ENCODE assay signal across 20 cellular contexts in the genomic region with DNA sequence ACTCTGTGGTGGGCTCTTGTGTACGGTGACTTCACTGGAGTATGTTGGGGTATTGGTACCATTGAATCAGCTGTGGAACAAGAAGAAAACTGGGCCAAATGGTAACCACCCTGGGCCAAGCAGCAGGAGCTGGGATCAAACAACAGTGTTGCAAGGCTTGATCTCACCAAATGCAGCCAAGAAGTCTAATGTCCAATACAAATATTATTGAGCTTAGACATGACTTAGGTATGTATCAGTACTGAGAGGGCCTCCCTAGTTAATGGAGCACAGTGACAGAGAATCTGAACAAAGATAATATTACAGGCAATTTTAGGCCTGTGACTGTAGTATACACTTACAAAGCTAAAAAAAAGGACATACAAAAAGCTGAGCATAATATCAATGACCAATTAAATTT.
DNase-seq lines count a peak whose midpoint lies in the region; ATAC-seq and TF ChIP-seq lines count a peak whose summit lies in the region.
"Had no signal": no experiment of that assay in that cellular context is flagged by ENCODE, and none has a peak within 500 bp of the region (broad histone marks: within the 10 kb centered on the region; RNA-seq: fewer than 3 reads in every experiment).

No MANE protein-coding gene starts in this region.

- H3K4me3 ChIP-seq in SK-N-SH (ENCODE audit: low read depth in 2 of 2, low read length in 1 of 2) (no peak overlapping the region), spleen (no peak overlapping the region), heart right ventricle (no peak overlapping the region)
- H3K4me3 ChIP-seq: PC-9, SJSA1 had no signal

- no peaks in the 10 kb centered on the region for H3K79me2 ChIP-seq in SK-N-SH (ENCODE audit: insufficient read depth)

- intact Hi-C loops in spleen (cut with DNase I; ENCODE audit: low total_unique reads) (no loop called here), heart right ventricle (cut with DNase I) (no loop called here)

- no peak for TF ChIP-seq CTCF in SK-N-SH (IDR thresholded peaks at IDR 0.05)
- TF ChIP-seq CTCF in spleen (IDR thresholded peaks at IDR 0.05 in 8 of 11, conservative IDR thresholded peaks at IDR 0.05 in 3 of 11) = no peak
- no peak for TF ChIP-seq CTCF in heart right ventricle (IDR thresholded peaks at IDR 0.05)

- no peaks in the 10 kb centered on the region for H3F3A ChIP-seq in SK-N-SH (replicated peaks; ENCODE audit: insufficient read depth)

- WGBS in SK-N-SH (ENCODE audit: low lambda C conversion rate) = 93% methylated on average over 1 of the region's 1 CpG
- WGBS in spleen, 5 donors = 92 to 100% (median 96%) methylated on average over 1 of the region's 1 CpG
- WGBS in heart right ventricle, 2 donors = 97 to 100% methylated on average over 1 of the region's 1 CpG

- no peaks in the 10 kb centered on the region for H4K20me1 ChIP-seq in SK-N-SH (ENCODE audit: insufficient read depth)

- H3K9ac ChIP-seq in SK-N-SH = no peak overlapping the region

- H3K4me1 ChIP-seq in SK-N-SH (ENCODE audit: control insufficient read depth in 1 of 2, insufficient read depth in 2 of 2, low read depth in 1 of 2, low read length in 1 of 2) = peaks cover 0 to 2% of the 10 kb centered on the region in 2 experiments; a peak in 2 of 4 replicates
- no peaks in the 10 kb centered on the region for H3K4me1 ChIP-seq in spleen
- no peaks in the 10 kb centered on the region for H3K4me1 ChIP-seq in heart right ventricle
- H3K4me1 ChIP-seq: SJSA1 had no signal

- H3K27me3 ChIP-seq in SK-N-SH (ENCODE audit: insufficient read depth) (no peaks in the 10 kb centered on the region), spleen (replicated peaks in 1 of 7) (no peaks in the 10 kb centered on the region), heart right ventricle (no peaks in the 10 kb centered on the region)
- H3K27me3 ChIP-seq: SJSA1 had no signal

- H3K4me2 ChIP-seq in SK-N-SH = no peak overlapping the region
- H3K4me2 ChIP-seq: PC-9 had no signal

- ATAC-seq in SK-N-SH treated with all-trans-retinoic acid at 6 μM for 48 hours (peak; percentile 64), HG03469 (IDR thresholded peaks at IDR 0.05; ENCODE audit: unreplicated experiment) (no peak), heart right ventricle (no peak)

- TF ChIP-seq EP300 in SK-N-SH (IDR thresholded peaks at IDR 0.05; ENCODE audit: borderline replicate concordance in 1 of 2, low read depth in 1 of 2, low read length in 1 of 2) = no peak

- no peak overlapping the region for H2AFZ ChIP-seq in SK-N-SH (ENCODE audit: low read depth)
- H2AFZ ChIP-seq: PC-9 had no signal

- no peaks in the 10 kb centered on the region for H3K9me2 ChIP-seq in SK-N-SH

- TF ChIP-seq RAD21 in SK-N-SH (IDR thresholded peaks at IDR 0.05; ENCODE audit: low read length) = no peak

- CTCF ChIA-PET in SK-N-SH (lab: Yijun Ruan, JAX) = no interaction called here

- no peaks in the 10 kb centered on the region for H3K36me3 ChIP-seq in SK-N-SH (replicated peaks in 1 of 2; ENCODE audit: control insufficient read depth in 1 of 2, insufficient read depth in 2 of 2, low read length in 1 of 2)
- no peaks in the 10 kb centered on the region for H3K36me3 ChIP-seq in spleen
- no peaks in the 10 kb centered on the region for H3K36me3 ChIP-seq in heart right ventricle
- H3K36me3 ChIP-seq: SJSA1 had no signal

- POLR2A ChIA-PET in SK-N-SH (lab: Yijun Ruan, JAX) = no interaction called here

- no peak for DNase-seq in SK-N-SH
- DNase-seq in UCSD-AML1 (lab: John Stamatoyannopoulos, UW; ENCODE audit: unreplicated experiment) = peak; percentile 1
- peak; percentile 45 for DNase-seq in fibroblast of peridontal ligament (ENCODE audit: extremely low read depth)
- no peak for DNase-seq in spleen
- no peak for DNase-seq in Ammon's horn (ENCODE audit: low spot score)
- DNase-seq in heart right ventricle = no peak
- DNase-seq: DMS 273 treated with DMSO at 0.1 percent for 48 hours, H9, KBM-7, NCI-H1417 treated with DMSO at 0.1 percent for 48 hours, NCI-H2029, NCI-H510A, NCI-H774, PC-9 had no signal

- no peak for TF ChIP-seq POLR2A in spleen (IDR thresholded peaks at IDR 0.05)

- no peaks in the 10 kb centered on the region for H3K9me3 ChIP-seq in SK-N-SH
- H3K9me3 ChIP-seq in spleen = peaks cover 0 to 6% (median 0%) of the 10 kb centered on the region in 8 donors
- H3K9me3 ChIP-seq in heart right ventricle = no peaks in the 10 kb centered on the region
- H3K9me3 ChIP-seq: SJSA1 had no signal

- no peak overlapping the region for H3K27ac ChIP-seq in SK-N-SH (ENCODE audit: low read depth in 2 of 2, low read length in 1 of 2)
- H3K27ac ChIP-seq in spleen = no peak overlapping the region
- H3K27ac ChIP-seq in heart right ventricle = no peak overlapping the region
- H3K27ac ChIP-seq: 22Rv1, C4-2B, HL-60, PC-9, SJSA1 had no signal

TF ChIP-seq in SK-N-SH treated with all-trans-retinoic acid at 6 μM for 48 hours, 23 proteins besides CTCF, POLR2A, EP300 and RAD21:
- TF ChIP-seq CSDC2 (CRISPR knock-in tag; IDR thresholded peaks at IDR 0.05) = no peak
- no peak for TF ChIP-seq ARNTL (CRISPR knock-in tag; IDR thresholded peaks at IDR 0.05; ENCODE audit: borderline replicate concordance, low read depth)
TF ChIP-seq in SK-N-SH treated with all-trans-retinoic acid at 6 μM for 48 hours: peak in this region for 0.

TF ChIP-seq in SK-N-SH, 30 proteins besides CTCF, POLR2A, EP300 and RAD21:
- TF ChIP-seq FOXM1 (IDR thresholded peaks at IDR 0.05; ENCODE audit: low read depth) (no peak), TAF1 (IDR thresholded peaks at IDR 0.05; ENCODE audit: borderline replicate concordance, low read depth, low read length) (no peak), POLR2AphosphoS5 (IDR thresholded peaks at IDR 0.05; ENCODE audit: low read depth, low read length) (no peak), YY1 (IDR thresholded peaks at IDR 0.05; ENCODE audit: low read depth) (no peak), ELF1 (IDR thresholded peaks at IDR 0.05) (no peak), NFIC (IDR thresholded peaks at IDR 0.05; ENCODE audit: borderline replicate concordance) (no peak), EZH2phosphoT487 (IDR thresholded peaks at IDR 0.05; ENCODE audit: borderline replicate concordance, low read depth) (no peak), JUND (IDR thresholded peaks at IDR 0.05) (no peak), CHD2 (IDR thresholded peaks at IDR 0.05; ENCODE audit: low read length, partially characterized antibody) (no peak)
- TF ChIP-seq, protein P1, sequence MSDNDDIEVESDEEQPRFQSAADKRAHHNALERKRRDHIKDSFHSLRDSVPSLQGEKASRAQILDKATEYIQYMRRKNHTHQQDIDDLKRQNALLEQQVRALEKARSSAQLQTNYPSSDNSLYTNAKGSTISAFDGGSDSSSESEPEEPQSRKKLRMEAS (IDR thresholded peaks at IDR 0.05; ENCODE audit: low read depth) = no peak
- TF ChIP-seq, protein P2, sequence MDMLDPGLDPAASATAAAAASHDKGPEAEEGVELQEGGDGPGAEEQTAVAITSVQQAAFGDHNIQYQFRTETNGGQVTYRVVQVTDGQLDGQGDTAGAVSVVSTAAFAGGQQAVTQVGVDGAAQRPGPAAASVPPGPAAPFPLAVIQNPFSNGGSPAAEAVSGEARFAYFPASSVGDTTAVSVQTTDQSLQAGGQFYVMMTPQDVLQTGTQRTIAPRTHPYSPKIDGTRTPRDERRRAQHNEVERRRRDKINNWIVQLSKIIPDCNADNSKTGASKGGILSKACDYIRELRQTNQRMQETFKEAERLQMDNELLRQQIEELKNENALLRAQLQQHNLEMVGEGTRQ (IDR thresholded peaks at IDR 0.05; ENCODE audit: borderline replicate concordance, low read depth, low read length) = no peak
- TF ChIP-seq, protein P3, sequence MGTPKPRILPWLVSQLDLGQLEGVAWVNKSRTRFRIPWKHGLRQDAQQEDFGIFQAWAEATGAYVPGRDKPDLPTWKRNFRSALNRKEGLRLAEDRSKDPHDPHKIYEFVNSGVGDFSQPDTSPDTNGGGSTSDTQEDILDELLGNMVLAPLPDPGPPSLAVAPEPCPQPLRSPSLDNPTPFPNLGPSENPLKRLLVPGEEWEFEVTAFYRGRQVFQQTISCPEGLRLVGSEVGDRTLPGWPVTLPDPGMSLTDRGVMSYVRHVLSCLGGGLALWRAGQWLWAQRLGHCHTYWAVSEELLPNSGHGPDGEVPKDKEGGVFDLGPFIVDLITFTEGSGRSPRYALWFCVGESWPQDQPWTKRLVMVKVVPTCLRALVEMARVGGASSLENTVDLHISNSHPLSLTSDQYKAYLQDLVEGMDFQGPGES (IDR thresholded peaks at IDR 0.05; ENCODE audit: low read depth, low read length) = no peak
- TF ChIP-seq, protein P4, sequence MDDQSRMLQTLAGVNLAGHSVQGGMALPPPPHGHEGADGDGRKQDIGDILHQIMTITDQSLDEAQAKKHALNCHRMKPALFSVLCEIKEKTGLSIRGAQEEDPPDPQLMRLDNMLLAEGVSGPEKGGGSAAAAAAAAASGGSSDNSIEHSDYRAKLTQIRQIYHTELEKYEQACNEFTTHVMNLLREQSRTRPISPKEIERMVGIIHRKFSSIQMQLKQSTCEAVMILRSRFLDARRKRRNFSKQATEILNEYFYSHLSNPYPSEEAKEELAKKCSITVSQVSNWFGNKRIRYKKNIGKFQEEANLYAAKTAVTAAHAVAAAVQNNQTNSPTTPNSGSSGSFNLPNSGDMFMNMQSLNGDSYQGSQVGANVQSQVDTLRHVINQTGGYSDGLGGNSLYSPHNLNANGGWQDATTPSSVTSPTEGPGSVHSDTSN (IDR thresholded peaks at IDR 0.05) = no peak
- TF ChIP-seq, protein P5, sequence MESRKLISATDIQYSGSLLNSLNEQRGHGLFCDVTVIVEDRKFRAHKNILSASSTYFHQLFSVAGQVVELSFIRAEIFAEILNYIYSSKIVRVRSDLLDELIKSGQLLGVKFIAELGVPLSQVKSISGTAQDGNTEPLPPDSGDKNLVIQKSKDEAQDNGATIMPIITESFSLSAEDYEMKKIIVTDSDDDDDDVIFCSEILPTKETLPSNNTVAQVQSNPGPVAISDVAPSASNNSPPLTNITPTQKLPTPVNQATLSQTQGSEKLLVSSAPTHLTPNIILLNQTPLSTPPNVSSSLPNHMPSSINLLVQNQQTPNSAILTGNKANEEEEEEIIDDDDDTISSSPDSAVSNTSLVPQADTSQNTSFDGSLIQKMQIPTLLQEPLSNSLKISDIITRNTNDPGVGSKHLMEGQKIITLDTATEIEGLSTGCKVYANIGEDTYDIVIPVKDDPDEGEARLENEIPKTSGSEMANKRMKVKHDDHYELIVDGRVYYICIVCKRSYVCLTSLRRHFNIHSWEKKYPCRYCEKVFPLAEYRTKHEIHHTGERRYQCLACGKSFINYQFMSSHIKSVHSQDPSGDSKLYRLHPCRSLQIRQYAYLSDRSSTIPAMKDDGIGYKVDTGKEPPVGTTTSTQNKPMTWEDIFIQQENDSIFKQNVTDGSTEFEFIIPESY (IDR thresholded peaks at IDR 0.05; ENCODE audit: borderline replicate concordance, low read depth) = no peak

Comparison
In these comparisons a context has a peak if more than half of its experiments do, and no peak if none do; other contexts are left out.
1. DNase-seq: peak in UCSD-AML1 (single experiment) and fibroblast of peridontal ligament (single experiment); none in SK-N-SH (single experiment), spleen (single experiment), Ammon's horn (single experiment) and heart right ventricle (0 of 2).